In genomic region chr4:47530801-47531200, GRCh38 we compare ENCODE assay signal across 14 cellular contexts. TPM values are rescaled to one million over a fixed set of nuclear protein-coding genes. Genes with fewer than 3 reads are reported as not detected.
DNase-seq lines count a peak whose midpoint lies in the region; ATAC-seq and TF ChIP-seq lines count a peak whose summit lies in the region.
"Had no signal": no experiment of that assay in that cellular context is flagged by ENCODE, and none has a peak within 500 bp of the region (broad histone marks: within the 10 kb centered on the region; RNA-seq: fewer than 3 reads in every experiment).

No MANE protein-coding gene starts in this region.

- no peak for ATAC-seq in RWPE2 (ENCODE audit: low read depth)

- peaks cover 2% of the 10 kb centered on the region for H3K36me3 Mint-ChIP-seq in endodermal cell (ENCODE audit: low read depth)

- H3K27ac ChIP-seq in RWPE2 (ENCODE audit: poor library complexity, severe bottlenecking) (peak overlapping the region; percentile 97), endodermal cell (ENCODE audit: low read depth, low read length) (no peak overlapping the region), Peyer's patch (no peak overlapping the region)

- no peaks in the 10 kb centered on the region for H3K9me3 ChIP-seq in RWPE2 (ENCODE audit: severe bottlenecking)
- peaks cover 11% of the 10 kb centered on the region for H3K9me3 ChIP-seq in endodermal cell (ENCODE audit: control insufficient read depth, low read length)
- no peaks in the 10 kb centered on the region for H3K9me3 ChIP-seq in skeletal muscle satellite cell (replicated peaks; ENCODE audit: low read length)
- H3K9me3 ChIP-seq in Peyer's patch, result no peaks in the 10 kb centered on the region

- H3K9ac ChIP-seq in endodermal cell (ENCODE audit: extremely low read depth, low read length, poor library complexity, severe bottlenecking) (no peak overlapping the region), skeletal muscle satellite cell (ENCODE audit: low read depth, low read length) (peak overlapping the region; percentile 78)

- H3K4me1 ChIP-seq in RWPE2 (ENCODE audit: insufficient read depth, poor library complexity, severe bottlenecking) (peaks cover 47% of the 10 kb centered on the region), endodermal cell (ENCODE audit: control insufficient read depth, insufficient read depth, low read length) (no peaks in the 10 kb centered on the region), skeletal muscle satellite cell (ENCODE audit: control insufficient read depth, insufficient read depth, low read length) (peaks cover 51% of the 10 kb centered on the region), Peyer's patch (peaks cover 0 to 14% (median 5%) of the 10 kb centered on the region in 4 donors)

- no peak for TF ChIP-seq POLR2A in Peyer's patch (IDR thresholded peaks at IDR 0.05)

- WGBS in endodermal cell (ENCODE audit: insufficient coverage in 1 of 2, insufficient read length in 1 of 2), 2 experiments, result 90% methylated on average over 1 of the region's 1 CpG; no CpG with 5 or more reads in 1 of the 2 experiments

- TF ChIP-seq CTCF in RWPE2 (IDR thresholded peaks at IDR 0.05; ENCODE audit: poor library complexity, severe bottlenecking), result no peak
- no peak for TF ChIP-seq CTCF in endodermal cell (conservative IDR thresholded peaks at IDR 0.05)
- TF ChIP-seq CTCF in Peyer's patch (IDR thresholded peaks at IDR 0.05), result no peak

- DNase-seq in EH (ENCODE audit: low read depth) (peak; percentile 67), RWPE2 (ENCODE audit: low spot score) (no peak), endodermal cell (no peak), Peyer's patch (no peak), OCI-M1 (lab: John Stamatoyannopoulos, UW) (no peak), NCI-H1930 (lab: John Stamatoyannopoulos, UW) (no peak)
- DNase-seq: activated CD4-positive, alpha-beta T cell treated with anti-CD3 and anti-CD28 coated beads, Interleukin-2, amount 10 ng/mL, durations not matched to agents 24 days and 14 days; activated effector memory CD4-positive, alpha-beta T cell treated with anti-CD3 and anti-CD28 coated beads, Interleukin-2, amount 50 U/mL, for 16 hours; hypothalamus; Kasumi-1; NCI-H2081 treated with DMSO at 0.1 percent for 48 hours; stimulated activated CD4-positive, alpha-beta T cell treated with anti-CD3 and anti-CD28 coated beads, Interleukin-4, amount 100 ng/mL, for 1 hour; stimulated activated naive CD8-positive, alpha-beta T cell treated with anti-CD3 and anti-CD28 coated beads, Interleukin-15, amount 100 ng/mL, for 72 hours had no signal

- H3K4me2 ChIP-seq in skeletal muscle satellite cell (ENCODE audit: low read length), result peak overlapping the region; percentile 28

- peak overlapping the region; percentile 26 for H3K27ac Mint-ChIP-seq in endodermal cell
- H3K27ac Mint-ChIP-seq: stimulated activated naive CD8-positive, alpha-beta T cell treated with anti-CD3 and anti-CD28 coated beads, Interleukin-15, amount 100 ng/mL, for 72 hours had no signal

- peaks cover 2% of the 10 kb centered on the region for H3K9me3 Mint-ChIP-seq in endodermal cell

- H3K4me1 Mint-ChIP-seq in endodermal cell, result peaks cover 7% of the 10 kb centered on the region

- H3K27me3 Mint-ChIP-seq in endodermal cell (ENCODE audit: insufficient read depth), result no peaks in the 10 kb centered on the region
- H3K27me3 Mint-ChIP-seq: activated CD4-positive, alpha-beta T cell treated with anti-CD3 and anti-CD28 coated beads, Interleukin-2, amount 10 ng/mL, durations not matched to agents 24 days and 14 days; stimulated activated naive CD8-positive, alpha-beta T cell treated with anti-CD3 and anti-CD28 coated beads, Interleukin-15, amount 100 ng/mL, for 72 hours had no signal

- H3K27me3 ChIP-seq in RWPE2 (ENCODE audit: insufficient read depth, poor library complexity, severe bottlenecking), result no peaks in the 10 kb centered on the region
- H3K27me3 ChIP-seq in endodermal cell (ENCODE audit: control insufficient read depth, insufficient read depth, low read length, poor library complexity, severe bottlenecking), result no peaks in the 10 kb centered on the region
- H3K27me3 ChIP-seq in skeletal muscle satellite cell (ENCODE audit: control insufficient read depth, insufficient read depth, low read length), result no peaks in the 10 kb centered on the region
- no peaks in the 10 kb centered on the region for H3K27me3 ChIP-seq in Peyer's patch

- H3K36me3 ChIP-seq in RWPE2 (ENCODE audit: low read depth), result peaks cover 32% of the 10 kb centered on the region
- H3K36me3 ChIP-seq in endodermal cell (ENCODE audit: control insufficient read depth, insufficient read depth, low read length), result no peaks in the 10 kb centered on the region
- peaks cover 33% of the 10 kb centered on the region for H3K36me3 ChIP-seq in skeletal muscle satellite cell (ENCODE audit: insufficient read depth, low read length)
- no peaks in the 10 kb centered on the region for H3K36me3 ChIP-seq in Peyer's patch

- no peak overlapping the region for H3K4me3 Mint-ChIP-seq in endodermal cell

- no peak overlapping the region for H3K4me3 ChIP-seq in RWPE2 (ENCODE audit: severe bottlenecking)
- peak overlapping the region; percentile 26 for H3K4me3 ChIP-seq in endodermal cell (ENCODE audit: low read length)
- no peak overlapping the region for H3K4me3 ChIP-seq in skeletal muscle satellite cell (ENCODE audit: low read length)
- no peak overlapping the region for H3K4me3 ChIP-seq in Peyer's patch

RNA-seq across cellular contexts. Expression of gene ATP10D, which starts 45.7 kb away (rescaled TPM):
- 1 to 10 TPM in 1 of 2 donors, under 1 TPM in 1; 0.27 to 1.1 TPM for total RNA-seq in endodermal cell
- 3.8 TPM for polyA plus RNA-seq in endodermal cell (2013, experiment 1 of 2)
- polyA plus RNA-seq in endodermal cell (2013, experiment 2 of 2), result 5.6 TPM
- 8.3 and 12.7 TPM in 2 replicates for total RNA-seq in skeletal muscle satellite cell (2012; rRNA removed)
- total RNA-seq in Peyer's patch, result 10 to 100 TPM in 2 of 4 donors, 1 to 10 TPM in 2; 4.4 to 15.7 (median 10.0) TPM
